In the genomic region with DNA sequence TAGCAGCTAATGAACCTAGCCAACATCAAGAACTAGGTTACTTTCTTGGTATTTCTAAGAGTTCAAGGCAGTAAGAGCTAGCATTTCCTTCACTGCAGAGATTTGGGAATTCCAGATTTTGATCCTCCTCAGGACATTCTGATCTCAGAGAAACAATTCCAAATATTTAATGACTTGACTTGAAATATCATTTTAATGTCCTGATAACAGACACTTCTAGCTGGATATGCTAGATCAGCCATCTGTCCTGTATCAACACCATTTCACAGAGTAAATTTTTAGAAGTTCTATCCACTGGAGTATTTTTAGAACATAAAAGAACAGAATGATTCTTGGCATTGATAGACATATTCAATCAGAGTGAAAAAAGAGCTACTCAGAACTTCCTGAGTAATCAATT, we compare ENCODE assay signal across 27 cellular contexts.
DNase-seq lines count a peak whose midpoint lies in the region; ATAC-seq, FAIRE-seq and TF ChIP-seq lines count a peak whose summit lies in the region.
"Had no signal": no experiment of that assay in that cellular context is flagged by ENCODE, and none has a peak within 500 bp of the region (broad histone marks: within the 10 kb centered on the region; RNA-seq: fewer than 3 reads in every experiment).

No MANE protein-coding gene starts in this region.

- no peaks in the 10 kb centered on the region for H3K79me2 ChIP-seq in SK-N-SH (ENCODE audit: insufficient read depth)

- H3K9me3 ChIP-seq in SK-N-SH (no peaks in the 10 kb centered on the region), ascending aorta (no peaks in the 10 kb centered on the region), thoracic aorta (no peaks in the 10 kb centered on the region), Peyer's patch (no peaks in the 10 kb centered on the region)
- H3K9me3 ChIP-seq: BLaER1 had no signal

- POLR2A ChIA-PET in SK-N-SH (lab: Yijun Ruan, JAX) = no interaction called here

- H3K4me2 ChIP-seq in SK-N-SH = no peak overlapping the region
- H3K4me2 ChIP-seq: BLaER1, PC-9 had no signal

- no peak overlapping the region for H3K4me3 ChIP-seq in SK-N-SH (ENCODE audit: low read depth in 2 of 2, low read length in 1 of 2)
- H3K4me3 ChIP-seq in ascending aorta = no peak overlapping the region
- no peak overlapping the region for H3K4me3 ChIP-seq in thoracic aorta
- no peak overlapping the region for H3K4me3 ChIP-seq in Peyer's patch
- H3K4me3 ChIP-seq: BLaER1, PC-9 had no signal

- peaks cover 6 to 9% of the 10 kb centered on the region in 2 experiments; a peak in 3 of 4 replicates for H3K4me1 ChIP-seq in SK-N-SH (ENCODE audit: control insufficient read depth in 1 of 2, insufficient read depth in 2 of 2, low read depth in 1 of 2, low read length in 1 of 2)
- H3K4me1 ChIP-seq in ascending aorta = peaks cover 13 to 45% of the 10 kb centered on the region in 2 donors
- H3K4me1 ChIP-seq in thoracic aorta (ENCODE audit: control insufficient read depth in 1 of 2, low read depth in 2 of 2) = peaks cover 39 to 89% of the 10 kb centered on the region in 2 donors
- peaks cover 0 to 4% (median 0%) of the 10 kb centered on the region in 4 donors for H3K4me1 ChIP-seq in Peyer's patch

- H3K27me3 ChIP-seq in SK-N-SH (ENCODE audit: insufficient read depth) = no peaks in the 10 kb centered on the region
- H3K27me3 ChIP-seq in ascending aorta = no peaks in the 10 kb centered on the region
- no peaks in the 10 kb centered on the region for H3K27me3 ChIP-seq in thoracic aorta (replicated peaks; ENCODE audit: insufficient read depth)
- no peaks in the 10 kb centered on the region for H3K27me3 ChIP-seq in Peyer's patch
- H3K27me3 ChIP-seq: BLaER1 had no signal

- H3K9me2 ChIP-seq in SK-N-SH = no peaks in the 10 kb centered on the region

- H3K4me1 Mint-ChIP-seq in mesothelial cell of epicardium = peaks cover 84% of the 10 kb centered on the region

- FAIRE-seq in frontal cortex (lab: Jason Lieb, UNC) = no peak

- ATAC-seq in SK-N-SH treated with all-trans-retinoic acid at 6 μM for 48 hours (no peak), thoracic aorta (ENCODE audit: insufficient number of reproducible peaks, low FRiP score, low read depth) (no peak), HG03280 (IDR thresholded peaks at IDR 0.05; ENCODE audit: unreplicated experiment) (no peak)

- no peaks in the 10 kb centered on the region for H3K27me3 Mint-ChIP-seq in mesothelial cell of epicardium (ENCODE audit: low read depth)
- H3K27me3 Mint-ChIP-seq: CD4-positive, alpha-beta T cell had no signal

- no peak for TF ChIP-seq CTCF in SK-N-SH (IDR thresholded peaks at IDR 0.05)
- TF ChIP-seq CTCF in ascending aorta (IDR thresholded peaks at IDR 0.05) = no peak
- no peak for TF ChIP-seq CTCF in mesothelial cell of epicardium (IDR thresholded peaks at IDR 0.05; ENCODE audit: unreplicated experiment)
- no peak for TF ChIP-seq CTCF in thoracic aorta (IDR thresholded peaks at IDR 0.05)
- no peak for TF ChIP-seq CTCF in Peyer's patch (IDR thresholded peaks at IDR 0.05)

- H3K36me3 ChIP-seq in SK-N-SH (replicated peaks in 1 of 2; ENCODE audit: control insufficient read depth in 1 of 2, insufficient read depth in 2 of 2, low read length in 1 of 2) = no peaks in the 10 kb centered on the region
- H3K36me3 ChIP-seq in ascending aorta = no peaks in the 10 kb centered on the region
- no peaks in the 10 kb centered on the region for H3K36me3 ChIP-seq in thoracic aorta
- H3K36me3 ChIP-seq in Peyer's patch = no peaks in the 10 kb centered on the region

- peak overlapping the region; percentile 23 for H3K27ac Mint-ChIP-seq in mesothelial cell of epicardium
- H3K27ac Mint-ChIP-seq: CD4-positive, alpha-beta T cell had no signal

- H2AFZ ChIP-seq in SK-N-SH (ENCODE audit: low read depth) = no peak overlapping the region
- H2AFZ ChIP-seq: PC-9 had no signal

- no peaks in the 10 kb centered on the region for H3F3A ChIP-seq in SK-N-SH (replicated peaks; ENCODE audit: insufficient read depth)

- no peaks in the 10 kb centered on the region for H3K36me3 Mint-ChIP-seq in mesothelial cell of epicardium

- intact Hi-C loops in ascending aorta (cut with DNase I) = no loop called here

- H3K9me3 Mint-ChIP-seq in mesothelial cell of epicardium = no peaks in the 10 kb centered on the region
- H3K9me3 Mint-ChIP-seq: CD4-positive, alpha-beta T cell had no signal

- CTCF ChIA-PET in SK-N-SH (lab: Yijun Ruan, JAX) = interaction anchor here (0.8 to 1.4 kb wide), 8 partner anchors 7 to 122 kb away, joined by 3 to 4 read pairs (median 3); no protein-coding TSS in a partner anchor

- TF ChIP-seq POLR2A in Peyer's patch (IDR thresholded peaks at IDR 0.05) = no peak

- no peak for TF ChIP-seq RAD21 in SK-N-SH (IDR thresholded peaks at IDR 0.05; ENCODE audit: low read length)

- H3K27ac ChIP-seq in SK-N-SH (ENCODE audit: low read depth in 2 of 2, low read length in 1 of 2) (no peak overlapping the region), ascending aorta (peak overlapping the region; percentile 27 to 35), thoracic aorta (peak overlapping the region; percentile 25), Peyer's patch (no peak overlapping the region)
- H3K27ac ChIP-seq: 22Rv1, BLaER1, HL-60, PC-9, RWPE1 had no signal

- no peak for TF ChIP-seq EP300 in SK-N-SH (IDR thresholded peaks at IDR 0.05; ENCODE audit: borderline replicate concordance in 1 of 2, low read depth in 1 of 2, low read length in 1 of 2)

- H3K9ac ChIP-seq in SK-N-SH = no peak overlapping the region
- H3K9ac ChIP-seq: BLaER1 had no signal

- H3K4me3 Mint-ChIP-seq in mesothelial cell of epicardium = no peak overlapping the region
- H3K4me3 Mint-ChIP-seq: CD4-positive, alpha-beta T cell had no signal

- no peak for DNase-seq in SK-N-SH
- no peak for DNase-seq in ascending aorta (ENCODE audit: low spot score in 2 of 2)
- DNase-seq in mesothelial cell of epicardium (ENCODE audit: low spot score in 2 of 2, unreplicated experiment in 2 of 2) = no peak
- DNase-seq in thoracic aorta (ENCODE audit: low spot score) = no peak
- DNase-seq in frontal cortex (ENCODE audit: low spot score in 2 of 2) = no peak
- DNase-seq in Peyer's patch = no peak
- DNase-seq: ACHN; CD4-positive, alpha-beta T cell; COR-L47; DMS 273 treated with DMSO at 0.1 percent for 48 hours; DMS79 treated with DMSO at 0.1 percent for 48 hours; H7; KBM-7; MM.1S; NCI-H1092; NCI-H1436 treated with DMSO at 0.1 percent for 48 hours; NCI-H1930; NCI-H226; NCI-H510A treated with DMSO at 0.1 percent for 48 hours; NCI-H748 treated with DMSO at 0.1 percent for 48 hours; PC-9 had no signal

- no peaks in the 10 kb centered on the region for H4K20me1 ChIP-seq in SK-N-SH (ENCODE audit: insufficient read depth)
- H4K20me1 ChIP-seq: BLaER1 had no signal

TF ChIP-seq in SK-N-SH treated with all-trans-retinoic acid at 6 μM for 48 hours, 23 proteins besides CTCF, POLR2A, EP300 and RAD21 (continues in another document):
- TF ChIP-seq, protein P1, sequence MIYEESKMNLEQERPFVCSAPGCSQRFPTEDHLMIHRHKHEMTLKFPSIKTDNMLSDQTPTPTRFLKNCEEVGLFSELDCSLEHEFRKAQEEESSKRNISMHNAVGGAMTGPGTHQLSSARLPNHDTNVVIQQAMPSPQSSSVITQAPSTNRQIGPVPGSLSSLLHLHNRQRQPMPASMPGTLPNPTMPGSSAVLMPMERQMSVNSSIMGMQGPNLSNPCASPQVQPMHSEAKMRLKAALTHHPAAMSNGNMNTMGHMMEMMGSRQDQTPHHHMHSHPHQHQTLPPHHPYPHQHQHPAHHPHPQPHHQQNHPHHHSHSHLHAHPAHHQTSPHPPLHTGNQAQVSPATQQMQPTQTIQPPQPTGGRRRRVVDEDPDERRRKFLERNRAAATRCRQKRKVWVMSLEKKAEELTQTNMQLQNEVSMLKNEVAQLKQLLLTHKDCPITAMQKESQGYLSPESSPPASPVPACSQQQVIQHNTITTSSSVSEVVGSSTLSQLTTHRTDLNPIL (CRISPR knock-in tag; IDR thresholded peaks at IDR 0.05; ENCODE audit: low read depth) = no peak

TF ChIP-seq in SK-N-SH, 30 proteins besides CTCF, POLR2A, EP300 and RAD21:
- no peak for TF ChIP-seq RXRA (IDR thresholded peaks at IDR 0.05; ENCODE audit: borderline replicate concordance, low read depth)
- TF ChIP-seq TEAD4 (IDR thresholded peaks at IDR 0.05; ENCODE audit: borderline replicate concordance, insufficient read depth) = no peak
- TF ChIP-seq JUND (IDR thresholded peaks at IDR 0.05) = no peak
- no peak for TF ChIP-seq EZH2phosphoT487 (IDR thresholded peaks at IDR 0.05; ENCODE audit: borderline replicate concordance, low read depth)
- TF ChIP-seq ELF1 (IDR thresholded peaks at IDR 0.05) = no peak
- no peak for TF ChIP-seq MXI1 (IDR thresholded peaks at IDR 0.05; ENCODE audit: low read depth, low read length)
- TF ChIP-seq NFIC (IDR thresholded peaks at IDR 0.05; ENCODE audit: borderline replicate concordance) = no peak
TF ChIP-seq in SK-N-SH: peak in this region for 0.

Comparison
In these comparisons a context has a peak if more than half of its experiments do, and no peak if none do; other contexts are left out.
1. H3K27ac ChIP-seq: peak in ascending aorta (2 of 2) and thoracic aorta (2 of 2); none in SK-N-SH (0 of 2) and Peyer's patch (0 of 4).